17 cellular contexts compared by ENCODE assay signal in the genomic region with DNA sequence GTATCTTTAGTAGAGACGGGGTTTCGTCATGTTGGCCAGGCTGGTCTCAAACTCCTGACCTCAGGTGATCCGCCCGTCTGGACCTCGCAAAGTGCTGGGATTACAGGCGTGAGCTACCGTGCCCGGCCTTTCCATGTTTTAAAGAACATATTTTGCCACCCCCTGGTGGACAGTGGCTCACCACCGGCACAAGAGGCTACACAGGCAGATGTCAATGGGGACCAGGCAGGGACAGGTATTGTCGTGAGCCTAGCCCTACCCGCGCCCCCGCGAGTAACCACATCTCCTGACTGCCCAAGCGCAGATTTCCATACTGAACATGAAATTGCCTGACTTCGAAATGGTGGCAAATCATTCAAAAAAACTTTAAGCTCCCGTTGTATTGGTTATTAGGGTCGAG. TPM values are rescaled to one million over a fixed set of nuclear protein-coding genes. Genes with fewer than 3 reads are reported as not detected.
DNase-seq lines count a peak whose midpoint lies in the region; ATAC-seq and TF ChIP-seq lines count a peak whose summit lies in the region.
"Not testable (repeated sequence)": the region's sequence is repeated elsewhere in the genome, so short reads cannot be mapped to it uniquely, and the experiment has no call there.
"Had no signal": no experiment of that assay in that cellular context is flagged by ENCODE, and none has a peak within 500 bp of the region (broad histone marks: within the 10 kb centered on the region; RNA-seq: fewer than 3 reads in every experiment).

No MANE protein-coding gene starts in this region.

- H3K27me3 ChIP-seq in aorta (ENCODE audit: control insufficient read depth in 1 of 2, insufficient read depth in 2 of 2, low read length in 1 of 2): not testable (repeated sequence)

- DNase-seq in activated CD8-positive, alpha-beta T cell treated with anti-CD3 and anti-CD28 coated beads for 36 hours; Right ventricle myocardium inferior (ENCODE audit: missing footprints); naive B cell; aorta: not testable (repeated sequence)

- not testable (repeated sequence) for TF ChIP-seq CTCF in activated CD8-positive, alpha-beta T cell treated with anti-CD3 and anti-CD28 coated beads for 36 hours (IDR thresholded peaks at IDR 0.05)

- H3K36me3 Mint-ChIP-seq in activated CD8-positive, alpha-beta T cell treated with anti-CD3 and anti-CD28 coated beads for 36 hours (ENCODE audit: low read depth): peaks cover 18% of the 10 kb centered on the region
- peaks cover 0 to 13% of the 10 kb centered on the region in 2 donors for H3K36me3 Mint-ChIP-seq in naive B cell

- intact Hi-C loops in activated CD8-positive, alpha-beta T cell treated with anti-CD3 and anti-CD28 coated beads for 36 hours (cut with micrococcal nuclease); Right ventricle myocardium inferior (cut with DNase I); aorta (cut with DNase I): not testable (repeated sequence)

- no CpG with 5 or more reads among the region's 18 CpGs for WGBS in aorta, 2 donors

- not testable (repeated sequence) for H3K4me3 ChIP-seq in aorta (ENCODE audit: low read length in 2 of 2)

- POLR2A ChIA-PET in activated CD8-positive, alpha-beta T cell treated with anti-CD3 and anti-CD28 coated beads for 36 hours (lab: Charles Lee): not testable (repeated sequence)

- not testable (repeated sequence) for H3K4me3 Mint-ChIP-seq in activated CD8-positive, alpha-beta T cell treated with anti-CD3 and anti-CD28 coated beads for 36 hours; naive B cell

- H3K4me1 Mint-ChIP-seq in activated CD8-positive, alpha-beta T cell treated with anti-CD3 and anti-CD28 coated beads for 36 hours (ENCODE audit: low read depth): peaks cover 12% of the 10 kb centered on the region
- H3K4me1 Mint-ChIP-seq in naive B cell: peaks cover 13 to 22% (median 16%) of the 10 kb centered on the region in 3 donors

- H3K9me3 ChIP-seq in aorta (ENCODE audit: control insufficient read depth, low read length): not testable (repeated sequence)

- H3K27ac ChIP-seq in aorta (ENCODE audit: low read depth in 1 of 2, low read length in 2 of 2): not testable (repeated sequence)

- CTCF ChIA-PET in activated CD8-positive, alpha-beta T cell treated with anti-CD3 and anti-CD28 coated beads for 36 hours (lab: Charles Lee): not testable (repeated sequence)

- H3K9me3 Mint-ChIP-seq in activated CD8-positive, alpha-beta T cell treated with anti-CD3 and anti-CD28 coated beads for 36 hours; naive B cell: not testable (repeated sequence)

- not testable (repeated sequence) for H3K36me3 ChIP-seq in aorta (ENCODE audit: control insufficient read depth in 1 of 2, insufficient read depth in 2 of 2, low read length in 1 of 2)

- not testable (repeated sequence) for H3K27me3 Mint-ChIP-seq in activated CD8-positive, alpha-beta T cell treated with anti-CD3 and anti-CD28 coated beads for 36 hours; naive B cell

- not testable (repeated sequence) for H3K4me1 ChIP-seq in aorta (ENCODE audit: control insufficient read depth in 1 of 2, insufficient read depth in 2 of 2, low read length in 2 of 2)

- ATAC-seq in GM18907 (IDR thresholded peaks at IDR 0.05; ENCODE audit: unreplicated experiment) (peak; percentile 32), GM21526 (IDR thresholded peaks at IDR 0.05; ENCODE audit: low FRiP score, unreplicated experiment) (peak; percentile 23), HG02938 (IDR thresholded peaks at IDR 0.05; ENCODE audit: unreplicated experiment) (peak; percentile 34), HG03521 (IDR thresholded peaks at IDR 0.05; ENCODE audit: unreplicated experiment) (peak; percentile 30), Right ventricle myocardium inferior (peak; percentile 32), naive B cell (ENCODE audit: low read depth in 2 of 2) (peak; percentile 57), aorta (ENCODE audit: low FRiP score) (peak; percentile 2)
- peak; percentile 38 for ATAC-seq in activated CD8-positive, alpha-beta T cell treated with anti-CD3 and anti-CD28 coated beads for 36 hours

- H3K27ac Mint-ChIP-seq in activated CD8-positive, alpha-beta T cell treated with anti-CD3 and anti-CD28 coated beads for 36 hours; naive B cell: not testable (repeated sequence)

RNA-seq across cellular contexts. Expression of gene DDTL, which starts 0.6 kb away (rescaled TPM):
- not detected for total RNA-seq in activated CD8-positive, alpha-beta T cell treated with anti-CD3 and anti-CD28 coated beads for 36 hours
- 1.5 TPM for total RNA-seq in Right ventricle myocardium inferior
- 1 to 10 TPM in 5 of 6 donors, under 1 TPM in 1; 0.89 to 5.3 (median 1.3) TPM for polyA plus RNA-seq in naive B cell (ENCODE audit: low read depth in 6 of 6)
- total RNA-seq in aorta: 1 to 10 TPM; 1.0 to 3.6 TPM
- 1 to 10 TPM in 1 of 2 donors, under 1 TPM in 1; 0.31 to 1.0 TPM for polyA plus RNA-seq in aorta
- total RNA-seq: hepatocyte had no signal

RNA-seq across cellular contexts. Expression of gene GSTT2B, which starts 5.1 kb away (rescaled TPM):
- not detected for total RNA-seq in activated CD8-positive, alpha-beta T cell treated with anti-CD3 and anti-CD28 coated beads for 36 hours
- total RNA-seq in Right ventricle myocardium inferior (4.6 TPM), aorta (10 to 100 TPM in 1 of 2 donors, 1 to 10 TPM in 1; 7.7 to 23.9 TPM)
- polyA plus RNA-seq in naive B cell (ENCODE audit: low read depth in 6 of 6) (not detected), aorta (10 to 100 TPM in 1 of 2 donors, 1 to 10 TPM in 1; 8.0 to 23.2 TPM)
- total RNA-seq: T-helper 2 cell treated with Interferon-gamma antibody and Interleukin-4, amounts not matched to agents 100 ng/mL and 5 ng/mL, for 36 hours had no signal
- polyA plus RNA-seq: IgD-negative memory B cell had no signal

RNA-seq across cellular contexts. Expression of gene DDT, which starts 8.1 kb away (rescaled TPM):
- total RNA-seq in activated CD8-positive, alpha-beta T cell treated with anti-CD3 and anti-CD28 coated beads for 36 hours: 100 to 1,000 TPM; 116 to 119 TPM
- total RNA-seq in Right ventricle myocardium inferior (139 TPM), aorta (10 to 100 TPM; 49.3 to 51.6 TPM)
- polyA plus RNA-seq in naive B cell (ENCODE audit: low read depth in 6 of 6) (100 to 1,000 TPM; 111 to 156 (median 127) TPM), aorta (100 to 1,000 TPM; 108 to 145 TPM)

RNA-seq across cellular contexts. Expression of gene GSTT2, which starts 13.8 kb away (rescaled TPM):
- not detected for total RNA-seq in activated CD8-positive, alpha-beta T cell treated with anti-CD3 and anti-CD28 coated beads for 36 hours
- total RNA-seq in Right ventricle myocardium inferior (not detected), aorta (under 1 TPM in 1 of 2 donors, not detected in 1; 0.94 TPM)
- polyA plus RNA-seq in naive B cell (ENCODE audit: low read depth in 6 of 6) (not detected), aorta (not detected)
- total RNA-seq: hepatocyte, MCF 10A, occipital lobe, SK-MEL-5, urinary bladder had no signal
- polyA plus RNA-seq: hepatocyte, IgD-negative memory B cell had no signal

RNA-seq across cellular contexts. Expression of gene GSTT4, which starts 39.2 kb away (rescaled TPM):
- not detected for total RNA-seq in activated CD8-positive, alpha-beta T cell treated with anti-CD3 and anti-CD28 coated beads for 36 hours
- total RNA-seq in Right ventricle myocardium inferior (not detected), aorta (not detected)
- polyA plus RNA-seq in naive B cell (ENCODE audit: low read depth in 6 of 6) (not detected), aorta (not detected)
- total RNA-seq: dermis microvascular lymphatic vessel endothelial cell; hepatocyte; lung; MCF 10A; occipital lobe; SK-MEL-5; T-helper 2 cell treated with Interferon-gamma antibody and Interleukin-4, amounts not matched to agents 100 ng/mL and 5 ng/mL, for 36 hours; urinary bladder had no signal
- polyA plus RNA-seq: hepatocyte, IgD-negative memory B cell, lung, urinary bladder had no signal

Comparison
In these comparisons a context has a peak if more than half of its experiments do, and no peak if none do; other contexts are left out.
1. ATAC-seq: peak in every context shown above with its lines; median percentile 57 in naive B cell; 38 in activated CD8-positive, alpha-beta T cell treated with anti-CD3 and anti-CD28 coated beads for 36 hours; 34 in HG02938; 32 in GM18907; 32 in Right ventricle myocardium inferior; 30 in HG03521; 23 in GM21526; 2 in aorta.